ENCODE assay signal across 10 cellular contexts in genomic region chr5:172429201-172429940, GRCh38. TPM values are rescaled to one million over a fixed set of nuclear protein-coding genes. Genes with fewer than 3 reads are reported as not detected.
DNase-seq lines count a peak whose midpoint lies in the region; ATAC-seq and TF ChIP-seq lines count a peak whose summit lies in the region.
"Had no signal": no experiment of that assay in that cellular context is flagged by ENCODE, and none has a peak within 500 bp of the region (broad histone marks: within the 10 kb centered on the region; RNA-seq: fewer than 3 reads in every experiment).

No MANE protein-coding gene starts in this region.

- no peaks in the 10 kb centered on the region for H3K36me3 ChIP-seq in naive thymus-derived CD4-positive, alpha-beta T cell (ENCODE audit: control insufficient read depth in 2 of 3, insufficient read depth in 3 of 3, low read length in 3 of 3)

- no peak overlapping the region for H3K27ac ChIP-seq in naive thymus-derived CD4-positive, alpha-beta T cell (ENCODE audit: low read depth, low read length)

- TF ChIP-seq CTCF in activated CD8-positive, alpha-beta T cell treated with anti-CD3 and anti-CD28 coated beads for 36 hours (IDR thresholded peaks at IDR 0.05): no peak

- peaks cover 0 to 3% (median 0%) of the 10 kb centered on the region in 7 donors for H3K4me1 Mint-ChIP-seq in naive thymus-derived CD4-positive, alpha-beta T cell
- H3K4me1 Mint-ChIP-seq in immature natural killer cell: no peaks in the 10 kb centered on the region
- no peaks in the 10 kb centered on the region for H3K4me1 Mint-ChIP-seq in activated CD8-positive, alpha-beta T cell treated with anti-CD3 and anti-CD28 coated beads for 36 hours (ENCODE audit: low read depth)

- ATAC-seq in naive thymus-derived CD4-positive, alpha-beta T cell: peak; percentile 24
- no peak for ATAC-seq in activated CD8-positive, alpha-beta T cell treated with anti-CD3 and anti-CD28 coated beads for 36 hours

- H3K9me3 ChIP-seq in naive thymus-derived CD4-positive, alpha-beta T cell (ENCODE audit: control insufficient read depth in 2 of 3, low read length in 3 of 3): no peaks in the 10 kb centered on the region
- H3K9me3 ChIP-seq: SK-N-SH had no signal

- no peaks in the 10 kb centered on the region for H3K4me1 ChIP-seq in naive thymus-derived CD4-positive, alpha-beta T cell (ENCODE audit: control insufficient read depth in 2 of 2, insufficient read depth in 2 of 2, low read length in 2 of 2)

- H3K36me3 Mint-ChIP-seq in naive thymus-derived CD4-positive, alpha-beta T cell: no peaks in the 10 kb centered on the region
- no peaks in the 10 kb centered on the region for H3K36me3 Mint-ChIP-seq in immature natural killer cell
- no peaks in the 10 kb centered on the region for H3K36me3 Mint-ChIP-seq in activated CD8-positive, alpha-beta T cell treated with anti-CD3 and anti-CD28 coated beads for 36 hours (ENCODE audit: low read depth)

- CTCF ChIA-PET in naive thymus-derived CD4-positive, alpha-beta T cell (lab: Charles Lee): no interaction called here
- CTCF ChIA-PET in activated CD8-positive, alpha-beta T cell treated with anti-CD3 and anti-CD28 coated beads for 36 hours (lab: Charles Lee): no interaction called here

- H3K4me3 ChIP-seq in naive thymus-derived CD4-positive, alpha-beta T cell (ENCODE audit: low read length): no peak overlapping the region

- H3K27me3 Mint-ChIP-seq in naive thymus-derived CD4-positive, alpha-beta T cell: peaks cover 0 to 21% (median 2%) of the 10 kb centered on the region in 5 donors
- H3K27me3 Mint-ChIP-seq in immature natural killer cell (ENCODE audit: low read depth in 3 of 3): peaks cover 2 to 3% (median 3%) of the 10 kb centered on the region in 3 donors
- peaks cover 5% of the 10 kb centered on the region for H3K27me3 Mint-ChIP-seq in activated CD8-positive, alpha-beta T cell treated with anti-CD3 and anti-CD28 coated beads for 36 hours

- intact Hi-C loops in naive thymus-derived CD4-positive, alpha-beta T cell (cut with micrococcal nuclease): no loop called here
- intact Hi-C loops in activated CD8-positive, alpha-beta T cell treated with anti-CD3 and anti-CD28 coated beads for 36 hours (cut with micrococcal nuclease): no loop called here

- DNase-seq in SKM-1 treated with dmso at 0.1 percent for 144 hours (lab: John Stamatoyannopoulos, UW; ENCODE audit: unreplicated experiment): peak; percentile 52
- DNase-seq in SKM-1 (lab: John Stamatoyannopoulos, UW; ENCODE audit: unreplicated experiment): no peak
- DNase-seq in fibroblast of gingiva (ENCODE audit: low read depth): peak; percentile 93
- no peak for DNase-seq in naive thymus-derived CD4-positive, alpha-beta T cell
- DNase-seq in immature natural killer cell: no peak
- DNase-seq in activated CD8-positive, alpha-beta memory T cell treated with anti-CD3 and anti-CD28 coated beads, Interleukin-2, amount 50 U/mL, for 48 hours: no peak
- no peak for DNase-seq in activated CD8-positive, alpha-beta T cell treated with anti-CD3 and anti-CD28 coated beads for 36 hours
- DNase-seq in globus pallidus (ENCODE audit: low spot score): no peak
- DNase-seq: nucleus accumbens, SK-N-SH had no signal

- H3K27ac Mint-ChIP-seq in naive thymus-derived CD4-positive, alpha-beta T cell: no peak overlapping the region
- no peak overlapping the region for H3K27ac Mint-ChIP-seq in immature natural killer cell
- no peak overlapping the region for H3K27ac Mint-ChIP-seq in activated CD8-positive, alpha-beta T cell treated with anti-CD3 and anti-CD28 coated beads for 36 hours

- POLR2A ChIA-PET in naive thymus-derived CD4-positive, alpha-beta T cell (lab: Charles Lee): no interaction called here
- POLR2A ChIA-PET in activated CD8-positive, alpha-beta T cell treated with anti-CD3 and anti-CD28 coated beads for 36 hours (lab: Charles Lee): interaction anchor here (0.5 kb wide), 1 partner anchor 16 kb away, joined by 3 read pairs; no protein-coding TSS in a partner anchor

- H3K4me3 Mint-ChIP-seq in naive thymus-derived CD4-positive, alpha-beta T cell: no peak overlapping the region
- H3K4me3 Mint-ChIP-seq in immature natural killer cell: no peak overlapping the region
- no peak overlapping the region for H3K4me3 Mint-ChIP-seq in activated CD8-positive, alpha-beta T cell treated with anti-CD3 and anti-CD28 coated beads for 36 hours

- no peaks in the 10 kb centered on the region for H3K9me3 Mint-ChIP-seq in naive thymus-derived CD4-positive, alpha-beta T cell
- no peaks in the 10 kb centered on the region for H3K9me3 Mint-ChIP-seq in immature natural killer cell
- no peaks in the 10 kb centered on the region for H3K9me3 Mint-ChIP-seq in activated CD8-positive, alpha-beta T cell treated with anti-CD3 and anti-CD28 coated beads for 36 hours

- no peaks in the 10 kb centered on the region for H3K27me3 ChIP-seq in naive thymus-derived CD4-positive, alpha-beta T cell (ENCODE audit: control insufficient read depth in 2 of 2, insufficient read depth in 2 of 2, low read length in 2 of 2)

RNA-seq across cellular contexts. Expression of gene SH3PXD2B, which starts 25.0 kb away (rescaled TPM):
- 1 to 10 TPM in 1 of 5 experiments, under 1 TPM in 4; 0.15 to 1.1 (median 0.34) TPM for total RNA-seq in naive thymus-derived CD4-positive, alpha-beta T cell
- polyA plus RNA-seq in naive thymus-derived CD4-positive, alpha-beta T cell: under 1 TPM in 1 of 2 donors, not detected in 1; 0.21 TPM
- polyA plus RNA-seq in immature natural killer cell: not detected
- total RNA-seq in activated CD8-positive, alpha-beta T cell treated with anti-CD3 and anti-CD28 coated beads for 36 hours: under 1 TPM; 0.38 to 0.47 TPM

Comparison
In these comparisons a context has a peak if more than half of its experiments do, and no peak if none do; other contexts are left out.
1. DNase-seq: peak in SKM-1 treated with dmso at 0.1 percent for 144 hours (single experiment) and fibroblast of gingiva (single experiment); none in SKM-1 (single experiment), naive thymus-derived CD4-positive, alpha-beta T cell (0 of 9), immature natural killer cell (0 of 3), activated CD8-positive, alpha-beta memory T cell treated with anti-CD3 and anti-CD28 coated beads, Interleukin-2, amount 50 U/mL, for 48 hours (single experiment), activated CD8-positive, alpha-beta T cell treated with anti-CD3 and anti-CD28 coated beads for 36 hours (single experiment) and globus pallidus (single experiment).